ENCODE assay signal across 10 cellular contexts in genomic region chr2:96642564-96643350, GRCh38. TPM values are rescaled to one million over a fixed set of nuclear protein-coding genes. Genes with fewer than 3 reads are reported as not detected.
DNase-seq lines count a peak whose midpoint lies in the region; ATAC-seq and TF ChIP-seq lines count a peak whose summit lies in the region.
"Had no signal": no experiment of that assay in that cellular context is flagged by ENCODE, and none has a peak within 500 bp of the region (broad histone marks: within the 10 kb centered on the region; RNA-seq: fewer than 3 reads in every experiment).

Gene FER1L5, plus strand, starts transcription at chr2:96642764. Its CDS starts 73 bp downstream, at chr2:96642837.

- H3K4me3 ChIP-seq in cardiac muscle cell (peak within 1 kb of the TSS; percentile 25), right atrium auricular region (peak within 1 kb of the TSS in 1 of 2 donors; percentile 21)
- H3K4me3 ChIP-seq: HAP-1 had no signal

- DNase-seq in cardiac muscle cell (ENCODE audit: low read depth in 1 of 2, low spot score in 1 of 2) = peak; percentile 80 to 86
- no peak for DNase-seq in right atrium auricular region (ENCODE audit: low spot score)
- peak in 50 of 61 donors; percentile 8 to 90 (median 55) for DNase-seq in caudate nucleus (lab: John Stamatoyannopoulos, UW)
- peak; percentile 39 for DNase-seq in kidney glomerular epithelial cell (lab: John Stamatoyannopoulos, UW)
- DNase-seq in ureter (ENCODE audit: low spot score) = peak; percentile 61

- ATAC-seq in HG03521 (IDR thresholded peaks at IDR 0.05; ENCODE audit: unreplicated experiment) (no peak), GM19397 (IDR thresholded peaks at IDR 0.05; ENCODE audit: unreplicated experiment) (no peak), HG03196 (IDR thresholded peaks at IDR 0.05; ENCODE audit: unreplicated experiment) (no peak)
- ATAC-seq: Panc1 had no signal

- H3K9me3 ChIP-seq in cardiac muscle cell (ENCODE audit: low read depth) (no peaks in the 10 kb centered on the region), right atrium auricular region (no peaks in the 10 kb centered on the region)
- H3K9me3 ChIP-seq: HAP-1 had no signal

- no peaks in the 10 kb centered on the region for H3K4me1 ChIP-seq in cardiac muscle cell (ENCODE audit: low read depth)
- H3K4me1 ChIP-seq in right atrium auricular region = peaks cover 0 to 4% of the 10 kb centered on the region in 2 donors

- H3K36me3 ChIP-seq in cardiac muscle cell (no peaks in the 10 kb centered on the region), right atrium auricular region (no peaks in the 10 kb centered on the region)
- H3K36me3 ChIP-seq: HAP-1 had no signal

- TF ChIP-seq CTCF in cardiac muscle cell (IDR thresholded peaks at IDR 0.05; ENCODE audit: low read depth, low read length) = no peak
- TF ChIP-seq CTCF in right atrium auricular region (IDR thresholded peaks at IDR 0.05) = no peak

- H3K27me3 ChIP-seq in cardiac muscle cell (no peaks in the 10 kb centered on the region), right atrium auricular region (no peaks in the 10 kb centered on the region)

- no peak within 1 kb of the TSS for H3K27ac ChIP-seq in cardiac muscle cell
- H3K27ac ChIP-seq in right atrium auricular region = no peak within 1 kb of the TSS
- H3K27ac ChIP-seq in caudate nucleus (ENCODE audit: low read depth, low read length) = peak within 1 kb of the TSS; percentile 62

RNA-seq across cellular contexts. Expression of gene FER1L5, which starts in this region (rescaled TPM):
- 0.63 and 2.1 TPM in 2 replicates for total RNA-seq in cardiac muscle cell
- polyA plus RNA-seq in cardiac muscle cell = 1.9 and 2.6 TPM in 2 replicates
- not detected for total RNA-seq in right atrium auricular region
- total RNA-seq in ureter = 1.1 TPM
